Comparison of ENCODE assay signal across 1 cellular context in genomic region chr9:127921592-127922120, GRCh38.
TF ChIP-seq lines count a peak whose summit lies in the region.

No MANE protein-coding gene starts in this region.

TF ChIP-seq in endothelial cell of umbilical vein, 7 proteins besides CTCF, POLR2A, EP300 and RAD21:
- TF ChIP-seq FOS (IDR thresholded peaks at IDR 0.05; ENCODE audit: borderline replicate concordance, insufficient read depth, low read length) = no peak
- TF ChIP-seq GATA2 (IDR thresholded peaks at IDR 0.05; ENCODE audit: insufficient read depth, insufficient read length, low read depth, low read length) = no peak
- TF ChIP-seq EZH2 (IDR thresholded peaks at IDR 0.05; ENCODE audit: borderline replicate concordance, low read depth, low read length, severe bottlenecking) = no peak
- TF ChIP-seq, protein P1, sequence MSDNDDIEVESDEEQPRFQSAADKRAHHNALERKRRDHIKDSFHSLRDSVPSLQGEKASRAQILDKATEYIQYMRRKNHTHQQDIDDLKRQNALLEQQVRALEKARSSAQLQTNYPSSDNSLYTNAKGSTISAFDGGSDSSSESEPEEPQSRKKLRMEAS (IDR thresholded peaks at IDR 0.05; ENCODE audit: insufficient read depth, insufficient read length) = no peak
- no peak for TF ChIP-seq JUN (IDR thresholded peaks at IDR 0.05; ENCODE audit: borderline replicate concordance, insufficient read depth, insufficient read length, low read depth)
- TF ChIP-seq MYC (IDR thresholded peaks at IDR 0.05; ENCODE audit: low read depth, low read length) = no peak
- TF ChIP-seq POLR2AphosphoS5 (IDR thresholded peaks at IDR 0.05; ENCODE audit: insufficient read depth, low read depth, low read length) = no peak
